Comparison of ENCODE assay signal across 1 cellular context in genomic region chr2:33197198-33197938, GRCh38.
A peak's percentile ranks its signal among the peaks of the same experiment; 100 is the strongest.
TF ChIP-seq lines count a peak whose summit lies in the region.

No MANE protein-coding gene starts in this region.

TF ChIP-seq in HepG2, 621 proteins besides CTCF, POLR2A, EP300 and RAD21 (continued from another document and continues in another):
- TF ChIP-seq ATF3 (CRISPR knock-in tag; IDR thresholded peaks at IDR 0.05) (no peak), HNF4G (IDR thresholded peaks at IDR 0.05; ENCODE audit: borderline replicate concordance, low read depth, low read length) (peak; percentile 79), HNF4G (CRISPR knock-in tag; IDR thresholded peaks at IDR 0.05; ENCODE audit: borderline replicate concordance, low read depth) (peak; percentile 39; the same call in 1 of the 2 replicates), RCOR2 (CRISPR knock-in tag; IDR thresholded peaks at IDR 0.05) (peak; percentile 43; the same call in 1 of the 2 replicates), HOXD1 (CRISPR knock-in tag; IDR thresholded peaks at IDR 0.05) (no peak), ATF7 (IDR thresholded peaks at IDR 0.05) (no peak), ATF7 (CRISPR knock-in tag; IDR thresholded peaks at IDR 0.05) (no peak), PHF20 (CRISPR knock-in tag; IDR thresholded peaks at IDR 0.05) (no peak), ZNF724P (CRISPR knock-in tag; IDR thresholded peaks at IDR 0.05; ENCODE audit: borderline replicate concordance) (no peak), HIVEP1 (CRISPR knock-in tag; IDR thresholded peaks at IDR 0.05) (no peak), FOSL2 (CRISPR knock-in tag; IDR thresholded peaks at IDR 0.05) (peak; percentile 52), FOSL1 (CRISPR knock-in tag; IDR thresholded peaks at IDR 0.05; ENCODE audit: borderline replicate concordance) (no peak), ZBTB7A (CRISPR knock-in tag; IDR thresholded peaks at IDR 0.05) (no peak), ZBTB10 (CRISPR knock-in tag; IDR thresholded peaks at IDR 0.05; ENCODE audit: borderline replicate concordance) (no peak), SIX1 (CRISPR knock-in tag; IDR thresholded peaks at IDR 0.05; ENCODE audit: borderline replicate concordance) (no peak; the same call in 1 of the 2 replicates), EED (CRISPR knock-in tag; IDR thresholded peaks at IDR 0.05) (no peak), PATZ1 (CRISPR knock-in tag; IDR thresholded peaks at IDR 0.05) (no peak), ZFAT (CRISPR knock-in tag; conservative IDR thresholded peaks at IDR 0.05) (no peak), LCORL (IDR thresholded peaks at IDR 0.05) (no peak), LCORL (CRISPR knock-in tag; IDR thresholded peaks at IDR 0.05) (0 out of 2 replicates have a peak, but pooled peaks have one; percentile 48), BRD4 (CRISPR knock-in tag; IDR thresholded peaks at IDR 0.05) (no peak), LRRFIP1 (CRISPR knock-in tag; conservative IDR thresholded peaks at IDR 0.05) (no peak), ZNF782 (CRISPR knock-in tag; IDR thresholded peaks at IDR 0.05; ENCODE audit: borderline replicate concordance) (no peak), SCMH1 (CRISPR knock-in tag; IDR thresholded peaks at IDR 0.05; ENCODE audit: borderline replicate concordance) (no peak), ZFP90 (CRISPR knock-in tag; IDR thresholded peaks at IDR 0.05; ENCODE audit: borderline replicate concordance) (no peak), STAT5B (CRISPR knock-in tag; IDR thresholded peaks at IDR 0.05) (no peak), NFAT5 (CRISPR knock-in tag; IDR thresholded peaks at IDR 0.05) (no peak), HBP1 (CRISPR knock-in tag; IDR thresholded peaks at IDR 0.05; ENCODE audit: low read depth) (peak; percentile 48; the same call in 1 of the 2 replicates), RARA (CRISPR knock-in tag; IDR thresholded peaks at IDR 0.05) (peak; percentile 84), FIP1L1 (IDR thresholded peaks at IDR 0.05; ENCODE audit: borderline replicate concordance, insufficient read depth, low read depth, low read length) (no peak), HMGA1 (CRISPR knock-in tag; conservative IDR thresholded peaks at IDR 0.05) (no peak), ZKSCAN1 (IDR thresholded peaks at IDR 0.05; ENCODE audit: low read length) (no peak), TP53 (CRISPR knock-in tag; conservative IDR thresholded peaks at IDR 0.05) (no peak), NR2F1 (CRISPR knock-in tag; IDR thresholded peaks at IDR 0.05) (peak; percentile 15 to 32; a peak in 1 of 4 replicates), ZNF460 (CRISPR knock-in tag; IDR thresholded peaks at IDR 0.05; ENCODE audit: borderline replicate concordance) (no peak), HOXA3 (CRISPR knock-in tag; IDR thresholded peaks at IDR 0.05) (peak; percentile 41; the same call in 1 of the 2 replicates), TSC22D2 (CRISPR knock-in tag; IDR thresholded peaks at IDR 0.05; ENCODE audit: borderline replicate concordance) (no peak), POGZ (CRISPR knock-in tag; IDR thresholded peaks at IDR 0.05) (peak; percentile 74), ZNF674 (CRISPR knock-in tag; IDR thresholded peaks at IDR 0.05; ENCODE audit: low read depth) (no peak), ZNF709 (CRISPR knock-in tag; IDR thresholded peaks at IDR 0.05) (no peak), PBX3 (CRISPR knock-in tag; IDR thresholded peaks at IDR 0.05; ENCODE audit: borderline replicate concordance) (no peak), ZNF615 (CRISPR knock-in tag; IDR thresholded peaks at IDR 0.05; ENCODE audit: borderline replicate concordance) (no peak), ZSCAN25 (CRISPR knock-in tag; IDR thresholded peaks at IDR 0.05) (no peak), ZNF121 (CRISPR knock-in tag; IDR thresholded peaks at IDR 0.05) (no peak), CAMTA2 (CRISPR knock-in tag; IDR thresholded peaks at IDR 0.05; ENCODE audit: borderline replicate concordance) (no peak)
- TF ChIP-seq, protein P1, sequence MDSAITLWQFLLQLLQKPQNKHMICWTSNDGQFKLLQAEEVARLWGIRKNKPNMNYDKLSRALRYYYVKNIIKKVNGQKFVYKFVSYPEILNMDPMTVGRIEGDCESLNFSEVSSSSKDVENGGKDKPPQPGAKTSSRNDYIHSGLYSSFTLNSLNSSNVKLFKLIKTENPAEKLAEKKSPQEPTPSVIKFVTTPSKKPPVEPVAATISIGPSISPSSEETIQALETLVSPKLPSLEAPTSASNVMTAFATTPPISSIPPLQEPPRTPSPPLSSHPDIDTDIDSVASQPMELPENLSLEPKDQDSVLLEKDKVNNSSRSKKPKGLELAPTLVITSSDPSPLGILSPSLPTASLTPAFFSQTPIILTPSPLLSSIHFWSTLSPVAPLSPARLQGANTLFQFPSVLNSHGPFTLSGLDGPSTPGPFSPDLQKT (CRISPR knock-in tag; IDR thresholded peaks at IDR 0.05; ENCODE audit: borderline replicate concordance) = no peak
- TF ChIP-seq, protein P2, sequence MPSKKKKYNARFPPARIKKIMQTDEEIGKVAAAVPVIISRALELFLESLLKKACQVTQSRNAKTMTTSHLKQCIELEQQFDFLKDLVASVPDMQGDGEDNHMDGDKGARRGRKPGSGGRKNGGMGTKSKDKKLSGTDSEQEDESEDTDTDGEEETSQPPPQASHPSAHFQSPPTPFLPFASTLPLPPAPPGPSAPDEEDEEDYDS (CRISPR knock-in tag; IDR thresholded peaks at IDR 0.05) = no peak
- TF ChIP-seq, protein P3, sequence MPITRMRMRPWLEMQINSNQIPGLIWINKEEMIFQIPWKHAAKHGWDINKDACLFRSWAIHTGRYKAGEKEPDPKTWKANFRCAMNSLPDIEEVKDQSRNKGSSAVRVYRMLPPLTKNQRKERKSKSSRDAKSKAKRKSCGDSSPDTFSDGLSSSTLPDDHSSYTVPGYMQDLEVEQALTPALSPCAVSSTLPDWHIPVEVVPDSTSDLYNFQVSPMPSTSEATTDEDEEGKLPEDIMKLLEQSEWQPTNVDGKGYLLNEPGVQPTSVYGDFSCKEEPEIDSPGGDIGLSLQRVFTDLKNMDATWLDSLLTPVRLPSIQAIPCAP (CRISPR knock-in tag; IDR thresholded peaks at IDR 0.05; ENCODE audit: low read depth) = no peak
